In genomic region chr22:25153961-25154685, GRCh38 we compare ENCODE assay signal across 11 cellular contexts. TPM values are rescaled to one million over a fixed set of nuclear protein-coding genes. Genes with fewer than 3 reads are reported as not detected.
A peak's percentile ranks its signal among the peaks of the same experiment; 100 is the strongest.
DNase-seq lines count a peak whose midpoint lies in the region; ATAC-seq, FAIRE-seq and TF ChIP-seq lines count a peak whose summit lies in the region.
"Had no signal": no experiment of that assay in that cellular context is flagged by ENCODE, and none has a peak within 500 bp of the region (broad histone marks: within the 10 kb centered on the region; RNA-seq: fewer than 3 reads in every experiment).

No MANE protein-coding gene starts in this region.

- H3K27ac ChIP-seq in adrenal gland (peak overlapping the region in 3 of 5 donors; percentile 45 to 83 (median 46)), rectal smooth muscle tissue (ENCODE audit: low read depth, low read length) (peak overlapping the region; percentile 76)

- no peak overlapping the region for H3K9ac ChIP-seq in rectal smooth muscle tissue (ENCODE audit: low read length)

- no peaks in the 10 kb centered on the region for H3K9me3 ChIP-seq in adrenal gland (replicated peaks in 1 of 3)

- TF ChIP-seq CTCF in adrenal gland (IDR thresholded peaks at IDR 0.05) (no peak), GM13976 (IDR thresholded peaks at IDR 0.05; ENCODE audit: borderline replicate concordance, control extremely low read depth, extremely low read depth, insufficient read depth, missing control alignments) (no peak)

- peak; percentile 93 for ATAC-seq in Right ventricle myocardium superior (ENCODE audit: poor library complexity)

- DNase-seq in H7 = peak; percentile 67
- peak; percentile 49 to 88 (median 79) for DNase-seq in adrenal gland
- peak; percentile 64 for DNase-seq in Right ventricle myocardium superior
- no peak for DNase-seq in GF-D8 (lab: John Stamatoyannopoulos, UW)
- no peak for DNase-seq in GM12892 (ENCODE audit: insufficient read length)
- no peak for DNase-seq in NCI-H2081 (lab: John Stamatoyannopoulos, UW)
- DNase-seq in GM13976 (ENCODE audit: low spot score) = no peak
- DNase-seq: naive B cell, NCI-H446 treated with DMSO at 0.1 percent for 48 hours had no signal

- in situ Hi-C loops in GM13976 (cut with MboI; ENCODE audit: low sequenced_read_pairs, unreplicated experiment) = no loop called here

- H3K4me3 ChIP-seq in H7 (ENCODE audit: insufficient read depth, low read depth, low read length) (no peak overlapping the region), adrenal gland (no peak overlapping the region), rectal smooth muscle tissue (ENCODE audit: low read length) (no peak overlapping the region)

- peak in 1 of 2 donors; percentile 46 for TF ChIP-seq POLR2A in adrenal gland (IDR thresholded peaks at IDR 0.05)
- no peak for TF ChIP-seq POLR2A in GM12892 (IDR thresholded peaks at IDR 0.05; ENCODE audit: low read depth, low read length)

- H3K36me3 ChIP-seq in H7 (replicated peaks; ENCODE audit: control insufficient read depth, insufficient read depth, low read length) (no peaks in the 10 kb centered on the region), adrenal gland (replicated peaks in 1 of 2) (no peaks in the 10 kb centered on the region), rectal smooth muscle tissue (ENCODE audit: control insufficient read depth, insufficient read depth, low read length) (no peaks in the 10 kb centered on the region)

- H3K27me3 ChIP-seq in H7 (ENCODE audit: control insufficient read depth, insufficient read depth, low read length) (no peaks in the 10 kb centered on the region), adrenal gland (no peaks in the 10 kb centered on the region), rectal smooth muscle tissue (ENCODE audit: control insufficient read depth, insufficient read depth, low read length) (no peaks in the 10 kb centered on the region)

- no peak for FAIRE-seq in GM12892 (lab: Jason Lieb, UNC)

- intact Hi-C loops in adrenal gland (cut with DNase I) = no loop called here
- intact Hi-C loops in Right ventricle myocardium superior (cut with DNase I) = no loop called here

- peaks cover 0 to 18% of the 10 kb centered on the region in 2 donors for H3K4me1 ChIP-seq in adrenal gland (replicated peaks in 1 of 2)
- peaks cover 16% of the 10 kb centered on the region for H3K4me1 ChIP-seq in rectal smooth muscle tissue (ENCODE audit: control insufficient read depth, insufficient read depth, low read length)

- 58 to 72% (median 67%) methylated on average over 6 to 8 of the region's 8 CpGs for WGBS in adrenal gland, 4 donors

RNA-seq across cellular contexts. Expression of gene CRYBB3, which starts 45.5 kb away (rescaled TPM):
- total RNA-seq in H7 (2014; rRNA removed; shearing (Covaris generic)) = 0.10 TPM in 1 of 2 replicates, not detected in the other
- under 1 TPM in 3 of 8 donors, not detected in 5; 0.50 to 0.88 (median 0.57) TPM for total RNA-seq in adrenal gland
- polyA plus RNA-seq in adrenal gland = 1 to 10 TPM in 1 of 3 donors, under 1 TPM in 1, not detected in 1; 0.57 to 2.7 TPM
- total RNA-seq in Right ventricle myocardium superior = not detected
- not detected for polyA plus RNA-seq in GM12892 (2012; ENCODE audit: missing spikeins)
- total RNA-seq: temporal lobe had no signal

Comparison
In these comparisons a context has a peak if more than half of its experiments do, and no peak if none do; other contexts are left out.
1. DNase-seq: peak in H7 (single experiment), adrenal gland (7 of 7) and Right ventricle myocardium superior (single experiment); none in GF-D8 (single experiment), GM12892 (single experiment), NCI-H2081 (0 of 2) and GM13976 (single experiment).